Comparison of ENCODE assay signal across 8 cellular contexts in the genomic region with DNA sequence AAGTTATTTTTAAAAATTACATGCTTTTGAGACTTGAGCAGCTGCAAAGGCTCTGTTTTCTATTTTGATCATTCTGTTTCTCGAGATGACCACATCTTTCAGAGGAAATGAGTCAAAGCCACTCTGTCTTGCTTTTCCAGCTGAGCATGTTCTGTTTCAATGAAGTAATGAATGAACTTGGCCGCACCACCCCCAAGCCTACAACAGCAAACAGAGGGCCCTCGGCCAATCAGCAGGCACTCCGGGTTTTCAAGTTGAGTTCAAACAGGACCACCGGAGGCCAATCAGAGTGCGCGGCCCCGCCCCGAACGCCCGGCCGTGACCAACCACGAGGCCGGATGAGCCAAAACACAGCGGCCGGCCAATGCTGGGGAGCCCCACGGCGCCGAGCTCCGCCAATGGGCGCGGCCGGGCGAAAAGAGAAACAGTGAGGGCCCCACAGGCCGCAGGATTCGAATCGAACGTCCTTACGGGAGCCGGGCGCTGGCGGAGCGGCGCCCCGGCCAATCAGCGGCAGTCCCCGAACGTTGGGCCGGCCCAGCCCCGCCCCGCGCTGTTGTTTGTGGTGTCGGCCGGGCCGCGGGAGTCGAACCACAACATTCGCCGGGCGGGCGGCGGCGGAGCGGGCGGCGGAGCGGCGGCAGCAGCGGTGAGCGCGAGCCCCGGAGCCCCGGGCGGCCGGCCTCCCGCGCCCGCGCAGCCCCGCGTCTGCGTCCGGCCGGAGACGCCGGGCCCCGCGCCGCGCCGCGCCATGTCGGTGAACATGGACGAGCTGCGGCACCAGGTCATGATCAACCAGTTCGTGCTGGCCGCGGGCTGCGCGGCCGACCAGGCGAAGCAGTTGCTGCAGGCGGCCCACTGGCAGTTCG. TPM values are rescaled to one million over a fixed set of nuclear protein-coding genes. Genes with fewer than 3 reads are reported as not detected.
DNase-seq lines count a peak whose midpoint lies in the region; ATAC-seq, FAIRE-seq and TF ChIP-seq lines count a peak whose summit lies in the region.

A gene (plus strand): TSS at position 594 of the 869 bp plus-strand sequence. CDS start 158 bp downstream, at position 752.

- peaks cover 2% of the 10 kb centered on the region; the same call in 1 of the 2 replicates for H3K4me1 ChIP-seq in BE2C

- H3K27me3 ChIP-seq in BE2C: no peaks in the 10 kb centered on the region

- DNase-seq in BE2C (peak; percentile 99), GM19240 (ENCODE audit: insufficient read length, low spot score) (peak; percentile 95), NCI-H526 (lab: John Stamatoyannopoulos, UW) (peak; percentile 96 to 99), kidney tubule cell (ENCODE audit: low spot score) (peak; percentile 100)
- DNase-seq in activated CD4-positive, alpha-beta T cell treated with anti-CD3 and anti-CD28 coated beads for 48 hours: peak; percentile 99
- peak; percentile 93 to 98 (median 96) for DNase-seq in stimulated activated CD4-positive, alpha-beta T cell treated with anti-CD3 and anti-CD28 coated beads, Interleukin-1b, Interleukin-23, amount 100 ng/mL, for 24 hours (ENCODE audit: low read depth in 4 of 4, low spot score in 1 of 4)

- peak; percentile 57 for FAIRE-seq in colon (lab: Jason Lieb, UNC)

- H3K4me3 ChIP-seq in BE2C (ENCODE audit: low read depth, low read length): peak within 1 kb of the TSS; percentile 79

- no peak for TF ChIP-seq CTCF in BE2C (IDR thresholded peaks at IDR 0.05; ENCODE audit: low read depth, low read length)

- H3K9me3 ChIP-seq in BE2C: no peaks in the 10 kb centered on the region

- no peaks in the 10 kb centered on the region; the same call in 1 of the 2 replicates for H3K36me3 ChIP-seq in BE2C

- ATAC-seq in HG03460 (IDR thresholded peaks at IDR 0.05; ENCODE audit: unreplicated experiment): peak; percentile 61

RNA-seq across cellular contexts. Expression of the gene that starts here (rescaled TPM):
- 191 TPM for polyA plus RNA-seq in BE2C (2012; ENCODE audit: insufficient read depth, insufficient read length, low read depth)

Comparison
In these comparisons a context has a peak if more than half of its experiments do, and no peak if none do; other contexts are left out.
1. Peak in every context shown above with its lines: DNase-seq, ATAC-seq and H3K4me3 ChIP-seq.